In genomic region chr5:35869705-35870277, GRCh38 we compare ENCODE assay signal across 1 cellular context.
TF ChIP-seq lines count a peak whose summit lies in the region.

No MANE protein-coding gene starts in this region.

TF ChIP-seq in HepG2, 621 proteins besides CTCF, POLR2A, EP300 and RAD21:
- TF ChIP-seq SP1 (IDR thresholded peaks at IDR 0.05) (no peak), SP1 (CRISPR knock-in tag; IDR thresholded peaks at IDR 0.05) (no peak), ESRRA (CRISPR knock-in tag; IDR thresholded peaks at IDR 0.05; ENCODE audit: low read depth) (no peak), NONO (IDR thresholded peaks at IDR 0.05) (no peak), NONO (CRISPR knock-in tag; conservative IDR thresholded peaks at IDR 0.05) (no peak), SOX13 (IDR thresholded peaks at IDR 0.05) (no peak), SOX13 (CRISPR knock-in tag; conservative IDR thresholded peaks at IDR 0.05 in 1 of 2, IDR thresholded peaks at IDR 0.05 in 1 of 2) (no peak), HNRNPH1 (optimal IDR thresholded peaks at IDR 0.05; ENCODE audit: low read depth, low read length) (no peak), ZNF407 (CRISPR knock-in tag; IDR thresholded peaks at IDR 0.05; ENCODE audit: not compliant biosample characterization) (no peak), CCDC6 (CRISPR knock-in tag; IDR thresholded peaks at IDR 0.05) (no peak)
- TF ChIP-seq, protein P1, sequence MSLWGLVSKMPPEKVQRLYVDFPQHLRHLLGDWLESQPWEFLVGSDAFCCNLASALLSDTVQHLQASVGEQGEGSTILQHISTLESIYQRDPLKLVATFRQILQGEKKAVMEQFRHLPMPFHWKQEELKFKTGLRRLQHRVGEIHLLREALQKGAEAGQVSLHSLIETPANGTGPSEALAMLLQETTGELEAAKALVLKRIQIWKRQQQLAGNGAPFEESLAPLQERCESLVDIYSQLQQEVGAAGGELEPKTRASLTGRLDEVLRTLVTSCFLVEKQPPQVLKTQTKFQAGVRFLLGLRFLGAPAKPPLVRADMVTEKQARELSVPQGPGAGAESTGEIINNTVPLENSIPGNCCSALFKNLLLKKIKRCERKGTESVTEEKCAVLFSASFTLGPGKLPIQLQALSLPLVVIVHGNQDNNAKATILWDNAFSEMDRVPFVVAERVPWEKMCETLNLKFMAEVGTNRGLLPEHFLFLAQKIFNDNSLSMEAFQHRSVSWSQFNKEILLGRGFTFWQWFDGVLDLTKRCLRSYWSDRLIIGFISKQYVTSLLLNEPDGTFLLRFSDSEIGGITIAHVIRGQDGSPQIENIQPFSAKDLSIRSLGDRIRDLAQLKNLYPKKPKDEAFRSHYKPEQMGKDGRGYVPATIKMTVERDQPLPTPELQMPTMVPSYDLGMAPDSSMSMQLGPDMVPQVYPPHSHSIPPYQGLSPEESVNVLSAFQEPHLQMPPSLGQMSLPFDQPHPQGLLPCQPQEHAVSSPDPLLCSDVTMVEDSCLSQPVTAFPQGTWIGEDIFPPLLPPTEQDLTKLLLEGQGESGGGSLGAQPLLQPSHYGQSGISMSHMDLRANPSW (CRISPR knock-in tag; IDR thresholded peaks at IDR 0.05; ENCODE audit: borderline replicate concordance), result no peak
- TF ChIP-seq, protein P2, sequence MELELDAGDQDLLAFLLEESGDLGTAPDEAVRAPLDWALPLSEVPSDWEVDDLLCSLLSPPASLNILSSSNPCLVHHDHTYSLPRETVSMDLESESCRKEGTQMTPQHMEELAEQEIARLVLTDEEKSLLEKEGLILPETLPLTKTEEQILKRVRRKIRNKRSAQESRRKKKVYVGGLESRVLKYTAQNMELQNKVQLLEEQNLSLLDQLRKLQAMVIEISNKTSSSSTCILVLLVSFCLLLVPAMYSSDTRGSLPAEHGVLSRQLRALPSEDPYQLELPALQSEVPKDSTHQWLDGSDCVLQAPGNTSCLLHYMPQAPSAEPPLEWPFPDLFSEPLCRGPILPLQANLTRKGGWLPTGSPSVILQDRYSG (CRISPR knock-in tag; IDR thresholded peaks at IDR 0.05), result no peak
